8 cellular contexts compared by ENCODE assay signal in genomic region chr2:241391892-241392665, GRCh38. TPM values are rescaled to one million over a fixed set of nuclear protein-coding genes. Genes with fewer than 3 reads are reported as not detected.
A peak's percentile ranks its signal among the peaks of the same experiment; 100 is the strongest.
DNase-seq lines count a peak whose midpoint lies in the region; ATAC-seq and TF ChIP-seq lines count a peak whose summit lies in the region.

No MANE protein-coding gene starts in this region.

- H3K9me3 ChIP-seq in aorta (ENCODE audit: control insufficient read depth, low read length) = no peaks in the 10 kb centered on the region

- H3K4me1 ChIP-seq in aorta (ENCODE audit: control insufficient read depth in 1 of 2, insufficient read depth in 2 of 2, low read length in 2 of 2) = no peaks in the 10 kb centered on the region

- no peak overlapping the region for H3K27ac Mint-ChIP-seq in activated naive CD8-positive, alpha-beta T cell treated with anti-CD3 and anti-CD28 coated beads, Interleukin-2, amount 10 ng/mL, durations not matched to agents 7 days and 5 days
- H3K27ac Mint-ChIP-seq in activated naive CD8-positive, alpha-beta T cell treated with anti-CD3 and anti-CD28 coated beads for 36 hours = no peak overlapping the region

- peaks cover 0 to 2% of the 10 kb centered on the region in 2 donors for H3K36me3 ChIP-seq in aorta (ENCODE audit: control insufficient read depth in 1 of 2, insufficient read depth in 2 of 2, low read length in 1 of 2)

- peaks cover 14% of the 10 kb centered on the region for H3K36me3 Mint-ChIP-seq in activated naive CD8-positive, alpha-beta T cell treated with anti-CD3 and anti-CD28 coated beads, Interleukin-2, amount 10 ng/mL, durations not matched to agents 7 days and 5 days
- peaks cover 17% of the 10 kb centered on the region for H3K36me3 Mint-ChIP-seq in activated naive CD8-positive, alpha-beta T cell treated with anti-CD3 and anti-CD28 coated beads for 36 hours

- no peak for DNase-seq in activated naive CD8-positive, alpha-beta T cell treated with anti-CD3 and anti-CD28 coated beads, Interleukin-2, amount 10 ng/mL, durations not matched to agents 7 days and 5 days
- DNase-seq in activated naive CD8-positive, alpha-beta T cell treated with anti-CD3 and anti-CD28 coated beads for 36 hours = no peak
- peak; percentile 55 for DNase-seq in OCI-M1 (lab: John Stamatoyannopoulos, UW)
- DNase-seq in fibroblast of pulmonary artery (ENCODE audit: low read depth) = peak; percentile 56
- DNase-seq in retinal pigment epithelial cell (ENCODE audit: low read depth) = no peak
- DNase-seq in aorta = no peak
- no peak for DNase-seq in dedifferentiated amniotic fluid mesenchymal stem cell (ENCODE audit: extremely low spot score)

- H3K4me3 ChIP-seq in fibroblast of pulmonary artery (replicated peaks; ENCODE audit: low read depth, low read length) (no peak overlapping the region), retinal pigment epithelial cell (ENCODE audit: low read length) (no peak overlapping the region), aorta (ENCODE audit: low read length in 2 of 2) (no peak overlapping the region)

- H3K4me3 Mint-ChIP-seq in activated naive CD8-positive, alpha-beta T cell treated with anti-CD3 and anti-CD28 coated beads, Interleukin-2, amount 10 ng/mL, durations not matched to agents 7 days and 5 days = no peak overlapping the region
- H3K4me3 Mint-ChIP-seq in activated naive CD8-positive, alpha-beta T cell treated with anti-CD3 and anti-CD28 coated beads for 36 hours = no peak overlapping the region

- TF ChIP-seq CTCF in fibroblast of pulmonary artery (IDR thresholded peaks at IDR 0.05; ENCODE audit: low read length, missing control alignments) (peak; percentile 55), retinal pigment epithelial cell (conservative IDR thresholded peaks at IDR 0.05; ENCODE audit: low read depth, low read length) (peak; percentile 45)

- peak; percentile 56 for ATAC-seq in activated naive CD8-positive, alpha-beta T cell treated with anti-CD3 and anti-CD28 coated beads, Interleukin-2, amount 10 ng/mL, durations not matched to agents 7 days and 5 days (ENCODE audit: low read depth)
- ATAC-seq in GM18861 (IDR thresholded peaks at IDR 0.05; ENCODE audit: unreplicated experiment) (no peak), aorta (ENCODE audit: low FRiP score) (no peak)

- POLR2A ChIA-PET in activated naive CD8-positive, alpha-beta T cell treated with anti-CD3 and anti-CD28 coated beads, Interleukin-2, amount 10 ng/mL, durations not matched to agents 7 days and 5 days (lab: Charles Lee) = no interaction called here

- no peak overlapping the region for H3K27ac ChIP-seq in aorta (ENCODE audit: low read depth in 1 of 2, low read length in 2 of 2)

- intact Hi-C loops in aorta (cut with DNase I) = loop anchor here in 1 of 2 donors (5.0 to 10.0 kb wide), 2 partner anchors 35 to 117 kb away; partner anchors contain the start of gene FARP2

- H3K27me3 Mint-ChIP-seq in activated naive CD8-positive, alpha-beta T cell treated with anti-CD3 and anti-CD28 coated beads, Interleukin-2, amount 10 ng/mL, durations not matched to agents 7 days and 5 days = no peaks in the 10 kb centered on the region
- no peaks in the 10 kb centered on the region for H3K27me3 Mint-ChIP-seq in activated naive CD8-positive, alpha-beta T cell treated with anti-CD3 and anti-CD28 coated beads for 36 hours

- WGBS in aorta, 2 donors = 65 to 67% methylated on average over 6 of the region's 6 CpGs

- H3K9me3 Mint-ChIP-seq in activated naive CD8-positive, alpha-beta T cell treated with anti-CD3 and anti-CD28 coated beads, Interleukin-2, amount 10 ng/mL, durations not matched to agents 7 days and 5 days = no peaks in the 10 kb centered on the region
- H3K9me3 Mint-ChIP-seq in activated naive CD8-positive, alpha-beta T cell treated with anti-CD3 and anti-CD28 coated beads for 36 hours = no peaks in the 10 kb centered on the region

- H3K4me1 Mint-ChIP-seq in activated naive CD8-positive, alpha-beta T cell treated with anti-CD3 and anti-CD28 coated beads, Interleukin-2, amount 10 ng/mL, durations not matched to agents 7 days and 5 days = peaks cover 3% of the 10 kb centered on the region
- H3K4me1 Mint-ChIP-seq in activated naive CD8-positive, alpha-beta T cell treated with anti-CD3 and anti-CD28 coated beads for 36 hours = peaks cover 13% of the 10 kb centered on the region

- H3K27me3 ChIP-seq in aorta (ENCODE audit: control insufficient read depth in 1 of 2, insufficient read depth in 2 of 2, low read length in 1 of 2) = no peaks in the 10 kb centered on the region

RNA-seq across cellular contexts. Expression of gene FARP2, which starts 36.0 kb away (rescaled TPM):
- 10 to 100 TPM; 17.7 to 18.3 TPM for total RNA-seq in activated naive CD8-positive, alpha-beta T cell treated with anti-CD3 and anti-CD28 coated beads, Interleukin-2, amount 10 ng/mL, durations not matched to agents 7 days and 5 days
- total RNA-seq in activated naive CD8-positive, alpha-beta T cell treated with anti-CD3 and anti-CD28 coated beads for 36 hours = 10 to 100 TPM; 32.7 to 36.8 TPM
- total RNA-seq in aorta = 10 to 100 TPM; 49.1 to 64.4 TPM
- polyA plus RNA-seq in aorta = 10 to 100 TPM; 16.4 to 48.2 TPM

Comparison
In these comparisons a context has a peak if more than half of its experiments do, and no peak if none do; other contexts are left out.
1. DNase-seq: peak in OCI-M1 (single experiment) and fibroblast of pulmonary artery (single experiment); none in activated naive CD8-positive, alpha-beta T cell treated with anti-CD3 and anti-CD28 coated beads, Interleukin-2, amount 10 ng/mL, durations not matched to agents 7 days and 5 days (single experiment), activated naive CD8-positive, alpha-beta T cell treated with anti-CD3 and anti-CD28 coated beads for 36 hours (single experiment), retinal pigment epithelial cell (single experiment), aorta (0 of 2) and dedifferentiated amniotic fluid mesenchymal stem cell (single experiment).